In the genomic region with DNA sequence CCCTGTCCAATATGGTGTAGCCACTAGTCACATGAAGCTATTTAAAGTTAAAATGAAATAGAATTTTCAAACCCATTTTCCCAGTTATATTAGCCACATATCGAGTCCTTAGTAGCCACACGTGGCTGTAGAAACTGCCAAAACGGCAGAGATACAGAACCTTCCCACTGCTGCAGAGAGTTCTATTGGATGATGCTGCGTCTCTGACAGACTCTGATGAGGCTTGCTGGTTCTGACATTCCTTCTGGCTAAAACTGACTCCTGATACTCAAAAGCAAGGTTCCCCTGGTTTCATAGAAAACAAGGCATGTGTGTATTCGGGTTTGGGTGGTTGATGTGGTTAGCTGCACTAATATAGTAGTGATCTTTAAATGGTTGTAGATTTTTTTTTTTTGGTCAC, we compare ENCODE assay signal across 17 cellular contexts.
DNase-seq lines count a peak whose midpoint lies in the region; ATAC-seq and TF ChIP-seq lines count a peak whose summit lies in the region.
"Had no signal": no experiment of that assay in that cellular context is flagged by ENCODE, and none has a peak within 500 bp of the region (broad histone marks: within the 10 kb centered on the region; RNA-seq: fewer than 3 reads in every experiment).

No MANE protein-coding gene starts in this region.

- no peak for TF ChIP-seq EP300 in neural cell (conservative IDR thresholded peaks at IDR 0.05; ENCODE audit: poor library complexity, severe bottlenecking)

- no peak overlapping the region; the same call in 1 of the 2 replicates for H3K14ac ChIP-seq in IMR-90 (replicated peaks; ENCODE audit: low read depth, low read length)

- H3F3A ChIP-seq in neural cell (ENCODE audit: insufficient read depth, low read length, poor library complexity, severe bottlenecking), result peaks cover 11% of the 10 kb centered on the region

- no peaks in the 10 kb centered on the region for H3K27me3 Mint-ChIP-seq in CD4-positive, CD25-positive, alpha-beta regulatory T cell
- no peaks in the 10 kb centered on the region for H3K27me3 Mint-ChIP-seq in endodermal cell (ENCODE audit: insufficient read depth)

- peak overlapping the region; percentile 39 for H3K23ac ChIP-seq in IMR-90 (ENCODE audit: low read depth, low read length)

- TF ChIP-seq POLR2A in IMR-90 (IDR thresholded peaks at IDR 0.05; ENCODE audit: low read depth, low read length), result no peak

- H3K79me2 ChIP-seq in neural cell (replicated peaks; ENCODE audit: insufficient read depth, low read length), result peaks cover 49% of the 10 kb centered on the region

- H3K27ac Mint-ChIP-seq in CD4-positive, CD25-positive, alpha-beta regulatory T cell, result peak overlapping the region in 2 of 3 donors; percentile 66 to 81
- H3K27ac Mint-ChIP-seq in endodermal cell, result no peak overlapping the region
- H3K27ac Mint-ChIP-seq: activated T-helper 2 cell treated with anti-CD3 and anti-CD28 coated beads, Interferon-gamma antibody, Interleukin-2, Interleukin-4, amounts not matched to agents 10 μg/mL and 5 μg/mL and 100 μg/mL, durations not matched to agents 14 hours and 24 hours and 36 hours had no signal

- 33% methylated on average over 1 of the region's 5 CpGs; no CpG with 5 or more reads in 1 of the 2 experiments for whole genome bisulfite sequencing in IMR-90 (ENCODE audit: extremely low coverage in 2 of 2, insufficient read length in 1 of 2), 2 experiments
- 10 to 49% methylated on average over 2 to 5 of the region's 5 CpGs for WGBS in endodermal cell (ENCODE audit: insufficient coverage in 1 of 2, insufficient read length in 1 of 2), 2 experiments

- TF ChIP-seq RAD21 in IMR-90 (IDR thresholded peaks at IDR 0.05; ENCODE audit: low read length) (no peak), neural cell (conservative IDR thresholded peaks at IDR 0.05) (no peak)

- H3K9me3 Mint-ChIP-seq in CD4-positive, CD25-positive, alpha-beta regulatory T cell, result no peaks in the 10 kb centered on the region
- H3K9me3 Mint-ChIP-seq in endodermal cell, result no peaks in the 10 kb centered on the region
- H3K9me3 Mint-ChIP-seq: activated T-helper 2 cell treated with anti-CD3 and anti-CD28 coated beads, Interferon-gamma antibody, Interleukin-2, Interleukin-4, amounts not matched to agents 10 μg/mL and 5 μg/mL and 100 μg/mL, durations not matched to agents 14 hours and 24 hours and 36 hours had no signal

- dilution Hi-C loops in IMR-90 (cut with HindIII; ENCODE audit: low sequenced_read_pairs, unreplicated experiment), result no loop called here

- H4K8ac ChIP-seq in IMR-90 (ENCODE audit: low read depth in 2 of 2, low read length in 2 of 2), result no peak overlapping the region

- H3K27me3 ChIP-seq in CD4-positive, CD25-positive, alpha-beta regulatory T cell (ENCODE audit: control insufficient read depth, insufficient read depth, low read length), result no peaks in the 10 kb centered on the region
- no peaks in the 10 kb centered on the region for H3K27me3 ChIP-seq in IMR-90 (ENCODE audit: control insufficient read depth, insufficient read depth, low read length)
- no peaks in the 10 kb centered on the region for H3K27me3 ChIP-seq in endodermal cell (ENCODE audit: control insufficient read depth, insufficient read depth, low read length, poor library complexity, severe bottlenecking)
- no peaks in the 10 kb centered on the region for H3K27me3 ChIP-seq in neural cell (ENCODE audit: insufficient read depth, low read depth, low read length)

- no peaks in the 10 kb centered on the region for H3K9me3 ChIP-seq in CD4-positive, CD25-positive, alpha-beta regulatory T cell (ENCODE audit: control insufficient read depth in 2 of 2, low read length in 2 of 2)
- H3K9me3 ChIP-seq in IMR-90 (ENCODE audit: control insufficient read depth, insufficient read depth, low read length) (no peaks in the 10 kb centered on the region), endodermal cell (ENCODE audit: control insufficient read depth, low read length) (no peaks in the 10 kb centered on the region), neural cell (ENCODE audit: low read length) (no peaks in the 10 kb centered on the region)
- H3K9me3 ChIP-seq: psoas muscle, thoracic aorta had no signal

- H3K4me3 Mint-ChIP-seq in CD4-positive, CD25-positive, alpha-beta regulatory T cell, result no peak overlapping the region
- no peak overlapping the region for H3K4me3 Mint-ChIP-seq in endodermal cell

- no peak overlapping the region for H4K5ac ChIP-seq in IMR-90 (ENCODE audit: low read depth, low read length)

- no peak overlapping the region for H3K56ac ChIP-seq in IMR-90 (ENCODE audit: extremely low read depth, insufficient read depth, low read length)

- TF ChIP-seq CTCF in IMR-90 (conservative IDR thresholded peaks at IDR 0.05; ENCODE audit: low read depth, low read length) (no peak), endodermal cell (conservative IDR thresholded peaks at IDR 0.05) (no peak), neural cell (IDR thresholded peaks at IDR 0.05; ENCODE audit: poor library complexity, severe bottlenecking) (no peak)

- H2BK120ac ChIP-seq in IMR-90 (ENCODE audit: low read depth, low read length), result no peak overlapping the region; the same call in 1 of the 2 replicates

- peaks cover 32% of the 10 kb centered on the region for H3K36me3 Mint-ChIP-seq in CD4-positive, CD25-positive, alpha-beta regulatory T cell
- no peaks in the 10 kb centered on the region for H3K36me3 Mint-ChIP-seq in endodermal cell (ENCODE audit: low read depth)

- peak overlapping the region; percentile 11; the same call in 1 of the 2 replicates for H3K4ac ChIP-seq in IMR-90 (ENCODE audit: low read depth, low read length)

- no peak overlapping the region for H4K91ac ChIP-seq in IMR-90 (ENCODE audit: insufficient read depth, low read depth, low read length)

- peaks cover 11% of the 10 kb centered on the region; the same call in 1 of the 2 replicates for H3K9me1 ChIP-seq in IMR-90 (ENCODE audit: insufficient read depth, low read length)

- no peaks in the 10 kb centered on the region for H3K36me3 ChIP-seq in CD4-positive, CD25-positive, alpha-beta regulatory T cell (ENCODE audit: control insufficient read depth, insufficient read depth, low read length)
- H3K36me3 ChIP-seq in IMR-90 (ENCODE audit: control insufficient read depth, insufficient read depth, low read length) (no peaks in the 10 kb centered on the region; the same call in 1 of the 2 replicates), endodermal cell (ENCODE audit: control insufficient read depth, insufficient read depth, low read length) (no peaks in the 10 kb centered on the region), neural cell (ENCODE audit: insufficient read depth, low read length) (peaks cover 6% of the 10 kb centered on the region)
- H3K36me3 ChIP-seq: thoracic aorta had no signal

- peaks cover 30 to 54% (median 39%) of the 10 kb centered on the region in 4 donors for H3K4me1 Mint-ChIP-seq in CD4-positive, CD25-positive, alpha-beta regulatory T cell
- peaks cover 53% of the 10 kb centered on the region for H3K4me1 Mint-ChIP-seq in endodermal cell

- peaks cover 12 to 43% of the 10 kb centered on the region in 2 experiments for H3K79me1 ChIP-seq in IMR-90 (ENCODE audit: low read depth in 1 of 2, low read length in 2 of 2)

- H3K4me3 ChIP-seq in CD4-positive, CD25-positive, alpha-beta regulatory T cell (ENCODE audit: low read depth, low read length), result no peak overlapping the region
- H3K4me3 ChIP-seq in IMR-90 (ENCODE audit: insufficient read depth, low read depth, low read length) (no peak overlapping the region), endodermal cell (ENCODE audit: low read length) (no peak overlapping the region), neural cell (ENCODE audit: low read length) (peak overlapping the region; percentile 56)
- H3K4me3 ChIP-seq: psoas muscle, thoracic aorta had no signal

- intact Hi-C loops in IMR-90 (cut with micrococcal nuclease), result no loop called here

- CTCF ChIA-PET in IMR-90 (lab: Yijun Ruan, JAX), result no interaction called here

- H2BK20ac ChIP-seq in IMR-90 (ENCODE audit: low read depth, low read length), result no peak overlapping the region

- no peak overlapping the region for H2AK5ac ChIP-seq in IMR-90 (ENCODE audit: low read depth, low read length)

- H2BK15ac ChIP-seq in IMR-90 (ENCODE audit: low read depth, low read length), result no peak overlapping the region; the same call in 2 of the 3 replicates

- no peaks in the 10 kb centered on the region for H3K4me1 ChIP-seq in CD4-positive, CD25-positive, alpha-beta regulatory T cell (ENCODE audit: control insufficient read depth, insufficient read depth, low read length, poor library complexity, severe bottlenecking)
- H3K4me1 ChIP-seq in IMR-90 (ENCODE audit: control insufficient read depth, insufficient read depth, low read length) (peaks cover 11% of the 10 kb centered on the region), endodermal cell (ENCODE audit: control insufficient read depth, insufficient read depth, low read length) (peaks cover 5% of the 10 kb centered on the region)

- no peak for DNase-seq in CD4-positive, CD25-positive, alpha-beta regulatory T cell
- DNase-seq in IMR-90 (no peak), endodermal cell (no peak), NCI-H510A (lab: John Stamatoyannopoulos, UW) (no peak), glomerular visceral epithelial cell (ENCODE audit: extremely low spot score) (no peak), NCI-H1417 treated with DMSO at 0.1 percent for 48 hours (lab: John Stamatoyannopoulos, UW) (no peak)
- DNase-seq: Kasumi-1, NCI-H1930, NCI-H774, psoas muscle, SHP77 treated with DMSO at 0.1 percent for 48 hours, T1000 had no signal

- no peaks in the 10 kb centered on the region for H4K20me1 ChIP-seq in IMR-90 (ENCODE audit: insufficient read depth, low read length)
- no peaks in the 10 kb centered on the region for H4K20me1 ChIP-seq in neural cell (ENCODE audit: insufficient read depth)

- H2AK9ac ChIP-seq in IMR-90 (replicated peaks; ENCODE audit: low read depth, low read length, poor library complexity), result no peak overlapping the region

- H2AFZ ChIP-seq in IMR-90 (replicated peaks; ENCODE audit: low read length, poor library complexity), result no peak overlapping the region
- H2AFZ ChIP-seq in neural cell (ENCODE audit: low read depth, low read length), result no peak overlapping the region

- no peak for ATAC-seq in CD4-positive, CD25-positive, alpha-beta regulatory T cell (ENCODE audit: low read depth in 2 of 2)
- peak; percentile 27; the same call in 1 of the 2 replicates for ATAC-seq in IMR-90 (ENCODE audit: low read depth)
- no peak for ATAC-seq in GM18909 (IDR thresholded peaks at IDR 0.05; ENCODE audit: poor library complexity, unreplicated experiment)
- ATAC-seq: HCT116 had no signal

- no peak overlapping the region for H3K18ac ChIP-seq in IMR-90 (ENCODE audit: low read depth, low read length)

- no peak overlapping the region for H3K27ac ChIP-seq in CD4-positive, CD25-positive, alpha-beta regulatory T cell (ENCODE audit: insufficient read depth, low read length, poor library complexity, severe bottlenecking)
- H3K27ac ChIP-seq in IMR-90 (ENCODE audit: insufficient read depth, low read length) (no peak overlapping the region), endodermal cell (ENCODE audit: low read depth, low read length) (peak overlapping the region; percentile 92), neural cell (ENCODE audit: low read length) (peak overlapping the region; percentile 45)
- H3K27ac ChIP-seq: psoas muscle, thoracic aorta had no signal

- POLR2A ChIA-PET in IMR-90 (lab: Charles Lee; ENCODE audit: unreplicated experiment), result no interaction called here

- H3K9ac ChIP-seq in IMR-90 (ENCODE audit: low read depth, low read length) (no peak overlapping the region), endodermal cell (ENCODE audit: extremely low read depth, low read length, poor library complexity, severe bottlenecking) (no peak overlapping the region), neural cell (ENCODE audit: low read length) (peak overlapping the region; percentile 30)

- no TSS peak for BruUV-seq in IMR-90 (replicated peaks; lab: Mats Ljungman, UMichigan)

- in situ Hi-C loops in IMR-90 (cut with MboI; ENCODE audit: low sequenced_read_pairs), result no loop called here

- H3K4me2 ChIP-seq in IMR-90 (ENCODE audit: low read depth, low read length) (no peak overlapping the region), neural cell (ENCODE audit: low read length) (peak overlapping the region; percentile 74)

- no peaks in the 10 kb centered on the region for H3K9me2 ChIP-seq in neural cell (ENCODE audit: insufficient read depth, low read length)

- H2BK5ac ChIP-seq in IMR-90 (ENCODE audit: low read depth, low read length, poor library complexity, severe bottlenecking), result no peak overlapping the region

Comparison
In these comparisons a context has a peak if more than half of its experiments do, and no peak if none do; other contexts are left out.
1. H3K27ac ChIP-seq: peak in endodermal cell (single experiment) and neural cell (single experiment); none in CD4-positive, CD25-positive, alpha-beta regulatory T cell (single experiment) and IMR-90 (single experiment).